ENCODE assay signal across 8 cellular contexts in genomic region chr4:31324814-31325213, GRCh38.
"Had no signal": no experiment of that assay in that cellular context is flagged by ENCODE, and none has a peak within 500 bp of the region (broad histone marks: within the 10 kb centered on the region; RNA-seq: fewer than 3 reads in every experiment).

No MANE protein-coding gene starts in this region.

- H3K4me3 ChIP-seq: GM23338 had no signal

- H2AFZ ChIP-seq: GM23338 had no signal

- H3K27ac ChIP-seq: HL-60, KMS-11 had no signal

- H3K4me2 ChIP-seq: GM23338, KMS-11 had no signal

- ATAC-seq: GM23338, HepG2 had no signal

- H3K9ac ChIP-seq: KMS-11 had no signal

- DNase-seq: H9, HCEC 1CT, HFFc6, KBM-7 had no signal
